ENCODE assay signal across 40 cellular contexts in the genomic region with DNA sequence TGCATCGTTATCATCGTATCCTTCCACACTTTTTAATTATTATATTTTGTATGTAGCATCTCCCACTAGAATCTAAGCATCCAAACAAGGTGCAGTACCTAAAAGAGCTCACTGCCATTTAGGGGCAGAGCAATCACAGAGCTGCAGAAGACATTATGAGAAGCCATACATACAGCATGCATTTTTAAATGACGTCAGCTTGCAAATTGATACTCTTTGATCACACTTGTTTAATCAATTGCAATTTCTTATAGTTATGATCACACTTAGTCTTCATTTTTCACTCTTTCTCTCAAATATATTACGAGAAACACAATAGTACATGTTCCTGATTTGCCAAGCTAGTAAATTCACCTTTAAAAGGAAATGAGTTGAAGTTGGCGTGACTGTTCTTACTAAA.
"Had no signal": no experiment of that assay in that cellular context is flagged by ENCODE, and none has a peak within 500 bp of the region (broad histone marks: within the 10 kb centered on the region; RNA-seq: fewer than 3 reads in every experiment).

No MANE protein-coding gene starts in this region.

- H3K4me1 Mint-ChIP-seq: activated naive CD4-positive, alpha-beta T cell treated with anti-CD3 and anti-CD28 coated beads, Interleukin-2, amount 10 ng/mL, durations not matched to agents 7 days and 5 days; activated naive CD4-positive, alpha-beta T cell treated with anti-CD3 and anti-CD28 coated beads, Interleukin-2, amount 50 U/mL, for 24 hours; activated naive CD8-positive, alpha-beta T cell treated with anti-CD3 and anti-CD28 coated beads for 36 hours; activated naive CD8-positive, alpha-beta T cell treated with anti-CD3 and anti-CD28 coated beads, Interleukin-2, amount 10 ng/mL, durations not matched to agents 7 days and 5 days; activated naive CD8-positive, alpha-beta T cell treated with anti-CD3 and anti-CD28 coated beads, Interleukin-2, amount 50 U/mL, for 24 hours; activated T-helper 17 cell treated with anti-CD3 and anti-CD28 coated beads, Interleukin-2, amount 50 U/mL, for 72 hours; central memory CD8-positive, alpha-beta T cell had no signal

- H3K27ac ChIP-seq: adrenal gland, ascending aorta, body of pancreas, brain microvascular endothelial cell, breast epithelium, cardiac muscle cell had no signal

- H3K36me3 Mint-ChIP-seq: activated naive CD4-positive, alpha-beta T cell treated with anti-CD3 and anti-CD28 coated beads, Interleukin-2, amount 10 ng/mL, durations not matched to agents 7 days and 5 days; activated naive CD4-positive, alpha-beta T cell treated with anti-CD3 and anti-CD28 coated beads, Interleukin-2, amount 50 U/mL, for 24 hours; activated naive CD4-positive, alpha-beta T cell treated with anti-CD3 and anti-CD28 coated beads, Interleukin-2, amount 50 U/mL, for 72 hours; activated naive CD8-positive, alpha-beta T cell; activated naive CD8-positive, alpha-beta T cell treated with anti-CD3 and anti-CD28 coated beads for 36 hours; activated naive CD8-positive, alpha-beta T cell treated with anti-CD3 and anti-CD28 coated beads, Interleukin-2, amount 10 ng/mL, durations not matched to agents 7 days and 5 days; brain had no signal

- H3K9me3 Mint-ChIP-seq: activated naive CD4-positive, alpha-beta T cell treated with anti-CD3 and anti-CD28 coated beads, Interleukin-2, amount 10 ng/mL, durations not matched to agents 7 days and 5 days; activated naive CD8-positive, alpha-beta T cell treated with anti-CD3 and anti-CD28 coated beads, Interleukin-2, amount 10 ng/mL, durations not matched to agents 7 days and 5 days; activated T-helper 17 cell treated with anti-CD3 and anti-CD28 coated beads, Interleukin-2, amount 50 U/mL, for 72 hours; activated T-helper 2 cell treated with anti-CD3 and anti-CD28 coated beads, Interferon-gamma antibody, Interleukin-2, Interleukin-4, amounts not matched to agents 10 μg/mL and 5 μg/mL and 100 μg/mL, durations not matched to agents 14 hours and 24 hours and 36 hours had no signal

- DNase-seq: activated effector memory CD4-positive, alpha-beta T cell treated with anti-CD3 and anti-CD28 coated beads, Interleukin-2, amount 50 U/mL, for 16 hours; activated effector memory CD4-positive, alpha-beta T cell treated with Interleukin-2 at 50 U/mL for 16 hours; activated gamma-delta T cell; activated gamma-delta T cell treated with Interleukin-2 at 50 U/mL for 16 hours; activated naive CD4-positive, alpha-beta T cell; activated naive CD4-positive, alpha-beta T cell treated with anti-CD3 and anti-CD28 coated beads for 36 hours; activated naive CD4-positive, alpha-beta T cell treated with anti-CD3 and anti-CD28 coated beads, Interleukin-2, amount 10 ng/mL, durations not matched to agents 7 days and 5 days; activated naive CD4-positive, alpha-beta T cell treated with anti-CD3 and anti-CD28 coated beads, Interleukin-2, amount 50 U/mL, for 16 hours; activated naive CD4-positive, alpha-beta T cell treated with Interleukin-2 at 50 U/mL for 16 hours; activated naive CD8-positive, alpha-beta T cell treated with anti-CD3 and anti-CD28 coated beads for 36 hours; activated naive CD8-positive, alpha-beta T cell treated with anti-CD3 and anti-CD28 coated beads, Interleukin-2, amount 10 ng/mL, durations not matched to agents 7 days and 5 days; activated naive CD8-positive, alpha-beta T cell treated with anti-CD3 and anti-CD28 coated beads, Interleukin-2, amount 50 U/mL, for 24 hours; activated T-cell treated with anti-CD3 and anti-CD28 coated beads, Interleukin-2, amount 50 U/mL, for 1 hour; activated T-cell treated with anti-CD3 and anti-CD28 coated beads, Interleukin-2, amount 50 U/mL, for 24 hours; activated T-cell treated with anti-CD3 and anti-CD28 coated beads, Interleukin-2, amount 50 U/mL, for 4 hours; activated T-cell treated with anti-CD3 and anti-CD28 coated beads, Interleukin-2, amount 50 U/mL, for 48 hours; activated T-cell treated with anti-CD3 and anti-CD28 coated beads, Interleukin-2, amount 50 U/mL, for 72 hours; adrenal gland; amniotic stem cell; amygdala; anterior cingulate cortex; aorta; body of pancreas; brain microvascular endothelial cell; caudate nucleus; central memory CD4-positive, alpha-beta T cell; cerebellar nuclear complex had no signal

- H3K4me3 Mint-ChIP-seq: activated naive CD4-positive, alpha-beta T cell treated with anti-CD3 and anti-CD28 coated beads for 36 hours; activated naive CD4-positive, alpha-beta T cell treated with anti-CD3 and anti-CD28 coated beads, Interleukin-2, amount 10 ng/mL, durations not matched to agents 7 days and 5 days; activated naive CD4-positive, alpha-beta T cell treated with anti-CD3 and anti-CD28 coated beads, Interleukin-2, amount 50 U/mL, for 24 hours; activated naive CD8-positive, alpha-beta T cell; activated naive CD8-positive, alpha-beta T cell treated with anti-CD3 and anti-CD28 coated beads for 36 hours; activated naive CD8-positive, alpha-beta T cell treated with anti-CD3 and anti-CD28 coated beads, Interleukin-2, amount 10 ng/mL, durations not matched to agents 7 days and 5 days; activated naive CD8-positive, alpha-beta T cell treated with anti-CD3 and anti-CD28 coated beads, Interleukin-2, amount 50 U/mL, for 24 hours; activated T-cell treated with anti-CD3 and anti-CD28 coated beads, Interleukin-2, amount 50 U/mL, for 24 hours; activated T-cell treated with anti-CD3 and anti-CD28 coated beads, Interleukin-2, amount 50 U/mL, for 4 hours; activated T-cell treated with anti-CD3 and anti-CD28 coated beads, Interleukin-2, amount 50 U/mL, for 72 hours; activated T-helper 1 cell treated with anti-CD3 and anti-CD28 coated beads, Interleukin-12 subunit alpha, Interleukin-12 subunit beta, Interleukin-2, Interleukin-4 antibody, amounts not matched to agents 30 ng/mL and 10 ng/mL and 1 ng/mL, durations not matched to agents 14 hours and 24 hours and 36 hours; activated T-helper 17 cell treated with anti-CD3 and anti-CD28 coated beads, Interleukin-2, amount 50 U/mL, for 72 hours; brain; central memory CD8-positive, alpha-beta T cell had no signal

- FAIRE-seq: astrocyte, bronchial epithelial cell had no signal

- H3K4me3 ChIP-seq: adrenal gland, ascending aorta, body of pancreas, breast epithelium, cardiac muscle cell had no signal

- H3K27me3 ChIP-seq: adrenal gland, ascending aorta, body of pancreas, brain microvascular endothelial cell, breast epithelium, cardiac muscle cell had no signal

- H3K27me3 Mint-ChIP-seq: activated naive CD4-positive, alpha-beta T cell treated with anti-CD3 and anti-CD28 coated beads, Interleukin-2, amount 10 ng/mL, durations not matched to agents 7 days and 5 days; activated naive CD4-positive, alpha-beta T cell treated with anti-CD3 and anti-CD28 coated beads, Interleukin-2, amount 50 U/mL, for 24 hours; activated naive CD8-positive, alpha-beta T cell; activated naive CD8-positive, alpha-beta T cell treated with anti-CD3 and anti-CD28 coated beads for 36 hours; activated naive CD8-positive, alpha-beta T cell treated with anti-CD3 and anti-CD28 coated beads, Interleukin-2, amount 10 ng/mL, durations not matched to agents 7 days and 5 days; activated naive CD8-positive, alpha-beta T cell treated with anti-CD3 and anti-CD28 coated beads, Interleukin-2, amount 50 U/mL, for 24 hours; activated T-cell treated with anti-CD3 and anti-CD28 coated beads, Interleukin-2, amount 50 U/mL, for 24 hours; activated T-helper 17 cell treated with anti-CD3 and anti-CD28 coated beads, Interleukin-2, amount 50 U/mL, for 72 hours; brain; central memory CD8-positive, alpha-beta T cell had no signal

- H3K9me3 ChIP-seq: adrenal gland, ascending aorta, body of pancreas, breast epithelium had no signal

- H3K4me1 ChIP-seq: adrenal gland, ascending aorta, body of pancreas, breast epithelium had no signal

- ATAC-seq: activated naive CD4-positive, alpha-beta T cell treated with anti-CD3 and anti-CD28 coated beads, Interleukin-2, amount 50 U/mL, for 72 hours; activated naive CD8-positive, alpha-beta T cell treated with anti-CD3 and anti-CD28 coated beads, Interleukin-2, amount 50 U/mL, for 24 hours; activated T-cell treated with anti-CD3 and anti-CD28 coated beads, Interleukin-2, amount 50 U/mL, for 4 hours; activated T-cell treated with anti-CD3 and anti-CD28 coated beads, Interleukin-2, amount 50 U/mL, for 72 hours; activated T-helper 17 cell treated with anti-CD3 and anti-CD28 coated beads, Interleukin-2, amount 50 U/mL, for 72 hours; body of pancreas had no signal

- H3K36me3 ChIP-seq: adrenal gland, ascending aorta, brain microvascular endothelial cell, breast epithelium, cardiac muscle cell had no signal

- H3K27ac Mint-ChIP-seq: activated naive CD4-positive, alpha-beta T cell treated with anti-CD3 and anti-CD28 coated beads for 36 hours; activated naive CD4-positive, alpha-beta T cell treated with anti-CD3 and anti-CD28 coated beads, Interleukin-2, amount 10 ng/mL, durations not matched to agents 7 days and 5 days; activated naive CD4-positive, alpha-beta T cell treated with anti-CD3 and anti-CD28 coated beads, Interleukin-2, amount 50 U/mL, for 24 hours; activated naive CD4-positive, alpha-beta T cell treated with anti-CD3 and anti-CD28 coated beads, Interleukin-2, amount 50 U/mL, for 72 hours; activated naive CD8-positive, alpha-beta T cell; activated naive CD8-positive, alpha-beta T cell treated with anti-CD3 and anti-CD28 coated beads for 36 hours; activated naive CD8-positive, alpha-beta T cell treated with anti-CD3 and anti-CD28 coated beads, Interleukin-2, amount 10 ng/mL, durations not matched to agents 7 days and 5 days; activated naive CD8-positive, alpha-beta T cell treated with anti-CD3 and anti-CD28 coated beads, Interleukin-2, amount 50 U/mL, for 24 hours; activated T-cell treated with anti-CD3 and anti-CD28 coated beads, Interleukin-2, amount 50 U/mL, for 24 hours; activated T-cell treated with anti-CD3 and anti-CD28 coated beads, Interleukin-2, amount 50 U/mL, for 72 hours; activated T-helper 1 cell treated with anti-CD3 and anti-CD28 coated beads, Interleukin-12 subunit alpha, Interleukin-12 subunit beta, Interleukin-2, Interleukin-4 antibody, amounts not matched to agents 30 ng/mL and 10 ng/mL and 1 ng/mL, durations not matched to agents 14 hours and 24 hours and 36 hours; activated T-helper 17 cell treated with anti-CD3 and anti-CD28 coated beads, Interleukin-2, amount 50 U/mL, for 72 hours; activated T-helper 2 cell treated with anti-CD3 and anti-CD28 coated beads, Interferon-gamma antibody, Interleukin-2, Interleukin-4, amounts not matched to agents 10 μg/mL and 5 μg/mL and 100 μg/mL, durations not matched to agents 14 hours and 24 hours and 36 hours; brain had no signal
